ENCODE assay signal across 26 cellular contexts in genomic region chr14:75318353-75318752, GRCh38.
"Had no signal": no experiment of that assay in that cellular context is flagged by ENCODE, and none has a peak within 500 bp of the region (broad histone marks: within the 10 kb centered on the region; RNA-seq: fewer than 3 reads in every experiment).

No MANE protein-coding gene starts in this region.

- H3K27ac ChIP-seq: coronary artery, esophagus muscularis mucosa, foreskin keratinocyte, gastroesophageal sphincter, heart left ventricle, ovary, psoas muscle, stomach, thyroid gland, vagina had no signal

- H3K9me3 ChIP-seq: esophagus muscularis mucosa, gastroesophageal sphincter, heart left ventricle, ovary, psoas muscle, stomach, thyroid gland, vagina had no signal

- H3K4me3 ChIP-seq: coronary artery, esophagus muscularis mucosa, gastroesophageal sphincter, heart left ventricle, lung, ovary, psoas muscle, smooth muscle cell, stomach, thyroid gland, vagina had no signal

- H3K4me1 ChIP-seq: foreskin keratinocyte, thyroid gland had no signal

- H3K36me3 ChIP-seq: esophagus muscularis mucosa, gastroesophageal sphincter, heart left ventricle, ovary, stomach, thyroid gland, vagina had no signal

- DNase-seq: dermis blood vessel endothelial cell; effector memory CD4-positive, alpha-beta T cell; foreskin keratinocyte; heart left ventricle; hippocampal formation; left cardiac atrium; naive thymus-derived CD8-positive, alpha-beta T cell; nephron progenitor cell; occipital lobe; ovary; posterior cingulate gyrus; psoas muscle; right cardiac atrium; stimulated activated CD4-positive, alpha-beta T cell treated with anti-CD3 and anti-CD28 coated beads, Interleukin-2, amount 100 ng/mL, for 24 hours; stimulated activated CD4-positive, alpha-beta T cell treated with anti-CD3 and anti-CD28 coated beads, Interleukin-4, amount 100 ng/mL, for 24 hours; stimulated activated naive CD4-positive, alpha-beta T cell treated with Interleukin-2 at 50 U/mL for 16 hours; stomach; thyroid gland; trophoblast cell had no signal

- H3K27me3 ChIP-seq: esophagus muscularis mucosa, gastroesophageal sphincter, heart left ventricle, ovary, stomach, thyroid gland, vagina had no signal

- H3K4me2 ChIP-seq: smooth muscle cell had no signal

- ATAC-seq: foreskin keratinocyte; gastroesophageal sphincter; heart left ventricle; left cardiac atrium; naive thymus-derived CD8-positive, alpha-beta T cell; psoas muscle; right cardiac atrium; stimulated activated effector memory CD8-positive, alpha-beta T cell treated with anti-CD3 and anti-CD28 coated beads, Interleukin-12 subunit alpha, Interleukin-12 subunit beta, amount 100 ng/mL, for 72 hours had no signal
